22 cellular contexts compared by ENCODE assay signal in the genomic region with DNA sequence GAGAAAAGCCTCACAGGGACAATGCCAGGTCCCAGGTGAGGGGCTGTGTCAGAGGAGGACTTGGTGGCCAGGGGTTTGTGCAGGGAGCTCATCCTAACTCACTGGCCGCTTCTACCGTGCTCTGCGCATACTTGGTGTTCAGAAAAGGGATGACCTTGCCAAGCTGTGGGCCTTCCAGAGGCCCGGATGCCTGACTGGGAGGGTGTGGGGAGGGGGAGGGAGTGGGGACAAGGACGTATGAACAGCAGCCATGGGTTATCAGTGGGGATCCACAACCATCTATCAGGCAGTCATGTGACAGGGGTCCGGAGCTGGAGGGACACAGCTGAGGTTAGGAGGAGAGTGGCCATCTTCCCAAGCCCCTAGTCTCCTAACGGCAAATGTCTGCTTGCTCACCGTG.
"Had no signal": no experiment of that assay in that cellular context is flagged by ENCODE, and none has a peak within 500 bp of the region (broad histone marks: within the 10 kb centered on the region; RNA-seq: fewer than 3 reads in every experiment).

No MANE protein-coding gene starts in this region.

- FAIRE-seq: colon, kidney, urothelium cell line had no signal

- H3K4me1 Mint-ChIP-seq: natural killer cell had no signal

- ATAC-seq: gastrocnemius medialis; left lung; lower lobe of right lung; natural killer cell; right lobe of liver; stimulated activated effector memory CD8-positive, alpha-beta T cell treated with anti-CD3 and anti-CD28 coated beads, Interleukin-12 subunit alpha, Interleukin-12 subunit beta, amount 100 ng/mL, for 72 hours had no signal

- H3K27me3 ChIP-seq: dorsolateral prefrontal cortex, gastrocnemius medialis, hepatocyte, left lung, ovary, right lobe of liver, testis, tibial artery, upper lobe of left lung had no signal

- H3K4me3 Mint-ChIP-seq: natural killer cell; stimulated activated effector memory CD8-positive, alpha-beta T cell treated with anti-CD3 and anti-CD28 coated beads, Interleukin-12 subunit alpha, Interleukin-12 subunit beta, amount 100 ng/mL, for 72 hours had no signal

- H3K4me2 ChIP-seq: hepatocyte had no signal

- H2AFZ ChIP-seq: hepatocyte had no signal

- H3K36me3 Mint-ChIP-seq: natural killer cell had no signal

- H3K27ac Mint-ChIP-seq: natural killer cell; stimulated activated effector memory CD8-positive, alpha-beta T cell treated with anti-CD3 and anti-CD28 coated beads, Interleukin-12 subunit alpha, Interleukin-12 subunit beta, amount 100 ng/mL, for 72 hours had no signal

- DNase-seq: effector CD4-positive, alpha-beta T cell; gastrocnemius medialis; kidney; left lung; lower lobe of right lung; natural killer cell; occipital lobe; retina; right lobe of liver; stimulated activated CD4-positive, alpha-beta T cell treated with anti-CD3 and anti-CD28 coated beads, Interleukin-2, amount 100 ng/mL, for 24 hours; stimulated activated CD4-positive, alpha-beta T cell treated with anti-CD3 and anti-CD28 coated beads, Interleukin-4, amount 100 ng/mL, for 24 hours; stimulated activated naive CD4-positive, alpha-beta T cell treated with Interleukin-2 at 50 U/mL for 16 hours; substantia nigra; testis; upper lobe of left lung had no signal

- H3K9me3 Mint-ChIP-seq: natural killer cell; stimulated activated effector memory CD8-positive, alpha-beta T cell treated with anti-CD3 and anti-CD28 coated beads, Interleukin-12 subunit alpha, Interleukin-12 subunit beta, amount 100 ng/mL, for 72 hours had no signal

- H3K9me3 ChIP-seq: gastrocnemius medialis, left lung, lower lobe of right lung, ovary, right lobe of liver, testis, tibial artery, upper lobe of left lung had no signal

- H3K27ac ChIP-seq: dorsolateral prefrontal cortex, gastrocnemius medialis, hepatocyte, left lung, lower lobe of right lung, ovary, right lobe of liver, testis, tibial artery, upper lobe of left lung had no signal
